ENCODE assay signal across 8 cellular contexts in the genomic region with DNA sequence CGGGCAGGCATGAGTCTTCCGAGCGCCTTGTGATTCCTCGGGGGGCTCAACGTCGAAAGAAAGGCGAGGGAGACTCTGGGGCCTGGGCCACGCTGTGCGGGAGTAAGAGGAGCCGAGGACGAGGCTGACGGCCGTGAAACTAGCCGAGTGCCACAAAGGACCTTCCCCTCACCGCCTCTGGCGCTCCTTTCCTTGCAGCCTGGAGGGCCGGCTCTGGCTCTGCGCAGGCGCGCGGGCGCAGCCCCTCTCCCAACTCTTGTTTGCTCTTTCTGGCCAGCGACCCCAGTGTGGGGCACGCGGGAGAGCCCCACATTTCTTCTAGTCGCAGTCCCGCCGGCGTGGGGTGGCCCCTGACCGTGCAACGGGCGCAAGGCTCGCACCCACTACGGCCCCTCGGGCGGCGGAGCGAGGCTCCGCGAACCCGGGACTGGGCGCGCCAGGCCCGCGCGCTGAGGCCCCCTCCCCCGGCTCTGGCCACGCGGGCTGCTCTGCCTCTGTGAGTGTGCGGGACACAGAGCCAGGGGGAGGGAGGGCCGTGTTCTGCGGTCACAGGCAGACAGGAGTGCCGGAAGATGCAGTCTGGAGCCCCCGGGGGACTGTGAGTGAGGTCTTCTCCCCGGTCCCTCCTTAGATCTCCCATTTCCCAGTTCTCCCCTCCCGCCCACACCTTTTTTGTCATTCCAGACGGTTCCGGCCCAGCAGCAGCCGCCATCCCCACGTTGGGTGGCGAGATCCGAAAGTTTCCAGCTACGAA. TPM values are rescaled to one million over a fixed set of nuclear protein-coding genes. Genes with fewer than 3 reads are reported as not detected.
A peak's percentile ranks its signal among the peaks of the same experiment; 100 is the strongest.
DNase-seq lines count a peak whose midpoint lies in the region; ATAC-seq, FAIRE-seq and TF ChIP-seq lines count a peak whose summit lies in the region.

No MANE protein-coding gene starts in this region.

- no peaks in the 10 kb centered on the region for H3K9me1 ChIP-seq in endothelial cell of umbilical vein (replicated peaks; ENCODE audit: control insufficient read depth, extremely low read depth, insufficient read depth, low read length)

- H2AFZ ChIP-seq in endothelial cell of umbilical vein (ENCODE audit: low read depth, low read length) = peak overlapping the region; percentile 63

- H3K36me3 ChIP-seq in HAP-1 (replicated peaks) = peaks cover 15% of the 10 kb centered on the region
- no peaks in the 10 kb centered on the region for H3K36me3 ChIP-seq in endothelial cell of umbilical vein (ENCODE audit: control insufficient read depth in 2 of 2, extremely low read depth in 1 of 2, insufficient read depth in 2 of 2, low read length in 2 of 2)

- POLR2A ChIA-PET in endothelial cell of umbilical vein (lab: Charles Lee) = interaction anchor here (0.9 to 1.9 kb wide), 6 partner anchors 10 to 174 kb away, joined by 3 to 11 read pairs (median 6); partner anchors contain the start of genes ACO2, PHF5A and XRCC6

- intact Hi-C loops in endothelial cell of umbilical vein (cut with micrococcal nuclease) = loop anchor here (1.0 kb wide), 2 partner anchors 21 to 66 kb away; partner anchors contain the start of genes PHF5A and TEF

- H3K4me1 ChIP-seq in HAP-1 = peaks cover 3% of the 10 kb centered on the region
- peaks cover 4% of the 10 kb centered on the region for H3K4me1 ChIP-seq in endothelial cell of umbilical vein (ENCODE audit: control insufficient read depth, extremely low read depth, insufficient read depth, low read length)
- H3K4me1 ChIP-seq in mononuclear cell (ENCODE audit: insufficient read depth, low read length) = peaks cover 23% of the 10 kb centered on the region

- peak; percentile 17 for TF ChIP-seq POLR2A in endothelial cell of umbilical vein (IDR thresholded peaks at IDR 0.05; ENCODE audit: low read depth, low read length)

- peak overlapping the region; percentile 92 for H3K4me2 ChIP-seq in endothelial cell of umbilical vein (ENCODE audit: insufficient read depth, low read length)

- in situ Hi-C loops in HAP-1 (cut with MboI; ENCODE audit: low sequenced_read_pairs) = no loop called here

- no peak for ATAC-seq in HG02571 (IDR thresholded peaks at IDR 0.05; ENCODE audit: unreplicated experiment)

- dilution Hi-C loops in endothelial cell of umbilical vein (cut with MboI; ENCODE audit: extremely low pct_ligation_motif_present, low sequenced_read_pairs) = no loop called here

- H3K9me3 ChIP-seq in HAP-1 (no peaks in the 10 kb centered on the region), endothelial cell of umbilical vein (replicated peaks; ENCODE audit: control insufficient read depth, insufficient read depth, low read length) (no peaks in the 10 kb centered on the region), mononuclear cell (ENCODE audit: low read depth, low read length) (no peaks in the 10 kb centered on the region)

- H3K9ac ChIP-seq in endothelial cell of umbilical vein (replicated peaks; ENCODE audit: extremely low read depth, insufficient read depth, low read length) = peak overlapping the region; percentile 83

- CTCF ChIA-PET in endothelial cell of umbilical vein (lab: Charles Lee) = interaction anchor here (0.5 to 2.1 kb wide), 14 partner anchors 9 to 149 kb away, joined by 3 to 18 read pairs (median 4); partner anchors contain the start of genes ACO2, PHF5A and TEF

- peak; percentile 63 for FAIRE-seq in endothelial cell of umbilical vein (lab: Jason Lieb, UNC)

- H3K79me2 ChIP-seq in endothelial cell of umbilical vein (ENCODE audit: control insufficient read depth, insufficient read depth, low read length) = peaks cover 38% of the 10 kb centered on the region

- no TSS peak for BruUV-seq in endothelial cell of umbilical vein (replicated peaks; lab: Mats Ljungman, UMichigan)

- peak overlapping the region; percentile 83 for H3K27ac ChIP-seq in endothelial cell of umbilical vein (ENCODE audit: insufficient read depth, low read depth, low read length)

- DNase-seq in AG10803 (ENCODE audit: low read depth) = peak; percentile 56
- peak; percentile 77 to 85 for DNase-seq in HAP-1 (ENCODE audit: low spot score in 2 of 2)
- peak; percentile 55 to 58 for DNase-seq in NOMO-1 (lab: John Stamatoyannopoulos, UW; ENCODE audit: unreplicated experiment in 2 of 2)
- peak; percentile 82 for DNase-seq in activated CD8-positive, alpha-beta memory T cell treated with anti-CD3 and anti-CD28 coated beads, Interleukin-2, amount 50 U/mL, for 48 hours
- peak; percentile 74 for DNase-seq in endothelial cell of umbilical vein (ENCODE audit: low read depth, low spot score)
- peak; percentile 38 for DNase-seq in stimulated activated CD8-positive, alpha-beta memory T cell treated with anti-CD3 and anti-CD28 coated beads, Interleukin-4, amount 100 ng/mL, for 24 hours (ENCODE audit: low read depth)

- TF ChIP-seq CTCF in AG10803 (conservative IDR thresholded peaks at IDR 0.05; ENCODE audit: low read length) (no peak), endothelial cell of umbilical vein (IDR thresholded peaks at IDR 0.05; ENCODE audit: extremely low read depth in 1 of 2, insufficient read depth in 1 of 2, low read depth in 1 of 2, low read length in 2 of 2) (no peak)

- H3K27me3 ChIP-seq in HAP-1 (ENCODE audit: low read depth) (no peaks in the 10 kb centered on the region), endothelial cell of umbilical vein (ENCODE audit: control insufficient read depth in 2 of 2, insufficient read depth in 2 of 2, low read length in 2 of 2) (no peaks in the 10 kb centered on the region), mononuclear cell (ENCODE audit: insufficient read depth, low read length) (no peaks in the 10 kb centered on the region)

- no peaks in the 10 kb centered on the region for H4K20me1 ChIP-seq in endothelial cell of umbilical vein (replicated peaks; ENCODE audit: control insufficient read depth, extremely low read depth, insufficient read depth, low read length)

- H3K4me3 ChIP-seq in AG10803 (ENCODE audit: low read length) (peak overlapping the region; percentile 98), HAP-1 (peak overlapping the region; percentile 58), endothelial cell of umbilical vein (replicated peaks in 1 of 3; ENCODE audit: insufficient read depth in 1 of 3, low read depth in 1 of 3, low read length in 3 of 3) (peak overlapping the region; percentile 83 to 96 (median 95)), mononuclear cell (ENCODE audit: low read length) (peak overlapping the region; percentile 67)

TF ChIP-seq in endothelial cell of umbilical vein, 7 proteins besides CTCF, POLR2A, EP300 and RAD21:
- TF ChIP-seq JUN (IDR thresholded peaks at IDR 0.05; ENCODE audit: borderline replicate concordance, insufficient read depth, insufficient read length, low read depth) (no peak), EZH2 (IDR thresholded peaks at IDR 0.05; ENCODE audit: borderline replicate concordance, low read depth, low read length, severe bottlenecking) (no peak), POLR2AphosphoS5 (IDR thresholded peaks at IDR 0.05; ENCODE audit: insufficient read depth, low read depth, low read length) (no peak), MYC (IDR thresholded peaks at IDR 0.05; ENCODE audit: low read depth, low read length) (no peak), FOS (IDR thresholded peaks at IDR 0.05; ENCODE audit: borderline replicate concordance, insufficient read depth, low read length) (no peak), GATA2 (IDR thresholded peaks at IDR 0.05; ENCODE audit: insufficient read depth, insufficient read length, low read depth, low read length) (no peak), MAX (IDR thresholded peaks at IDR 0.05; ENCODE audit: insufficient read depth, insufficient read length) (no peak)

RNA-seq across cellular contexts. Expression of gene TOB2, which starts 1.0 kb away (rescaled TPM):
- total RNA-seq in endothelial cell of umbilical vein (39.4 and 44.7 TPM in 2 replicates), mononuclear cell (7.2 TPM)
- 21.7 and 23.2 TPM in 2 replicates for polyA plus RNA-seq in endothelial cell of umbilical vein
- polyA plus RNA-seq in endothelial cell of umbilical vein (2011; cell fraction: cytosol; rRNA removed) = 20.4 and 20.6 TPM in 2 replicates
- polyA plus RNA-seq in endothelial cell of umbilical vein (2011; cell fraction: nucleus; rRNA removed) = 11.4 and 11.7 TPM in 2 replicates
- 19.8 and 23.9 TPM in 2 replicates for polyA plus RNA-seq in endothelial cell of umbilical vein (2012)
- 19.8 and 23.1 TPM in 2 replicates for polyA minus RNA-seq in endothelial cell of umbilical vein
- polyA minus RNA-seq in endothelial cell of umbilical vein (2011; cell fraction: cytosol; rRNA and poly(A)+ RNA removed) = 13.4 TPM
- polyA minus RNA-seq in endothelial cell of umbilical vein (2011; cell fraction: nucleus; rRNA and poly(A)+ RNA removed) = 6.5 and 7.0 TPM in 2 replicates

RNA-seq across cellular contexts. Expression of gene PHF5A, which starts 20.9 kb away (rescaled TPM):
- total RNA-seq in endothelial cell of umbilical vein = 55.9 and 63.7 TPM in 2 replicates
- 51.8 and 61.1 TPM in 2 replicates for polyA plus RNA-seq in endothelial cell of umbilical vein
- 65.5 and 70.9 TPM in 2 replicates for polyA plus RNA-seq in endothelial cell of umbilical vein (2011; cell fraction: cytosol; rRNA removed)
- polyA plus RNA-seq in endothelial cell of umbilical vein (2011; cell fraction: nucleus; rRNA removed) = 27.0 and 36.6 TPM in 2 replicates
- polyA plus RNA-seq in endothelial cell of umbilical vein (2012) = 38.4 and 51.8 TPM in 2 replicates
- polyA minus RNA-seq in endothelial cell of umbilical vein = 54.0 and 58.0 TPM in 2 replicates
- polyA minus RNA-seq in endothelial cell of umbilical vein (2011; cell fraction: cytosol; rRNA and poly(A)+ RNA removed) = 18.6 TPM
- 7.7 and 9.0 TPM in 2 replicates for polyA minus RNA-seq in endothelial cell of umbilical vein (2011; cell fraction: nucleus; rRNA and poly(A)+ RNA removed)
- 55.4 TPM for total RNA-seq in mononuclear cell

RNA-seq across cellular contexts. Expression of gene ACO2, which starts 21.3 kb away (rescaled TPM):
- 79.1 and 79.7 TPM in 2 replicates for total RNA-seq in endothelial cell of umbilical vein
- 62.0 and 63.8 TPM in 2 replicates for polyA plus RNA-seq in endothelial cell of umbilical vein
- 48.9 and 49.9 TPM in 2 replicates for polyA plus RNA-seq in endothelial cell of umbilical vein (2011; cell fraction: cytosol; rRNA removed)
- polyA plus RNA-seq in endothelial cell of umbilical vein (2011; cell fraction: nucleus; rRNA removed) = 81.7 and 89.1 TPM in 2 replicates
- polyA plus RNA-seq in endothelial cell of umbilical vein (2012) = 72.1 and 81.8 TPM in 2 replicates
- 53.7 and 54.7 TPM in 2 replicates for polyA minus RNA-seq in endothelial cell of umbilical vein
- 20.1 TPM for polyA minus RNA-seq in endothelial cell of umbilical vein (2011; cell fraction: cytosol; rRNA and poly(A)+ RNA removed)
- polyA minus RNA-seq in endothelial cell of umbilical vein (2011; cell fraction: nucleus; rRNA and poly(A)+ RNA removed) = 35.2 and 43.7 TPM in 2 replicates
- 41.6 TPM for total RNA-seq in mononuclear cell
